ENCODE assay signal across 17 cellular contexts in genomic region chr12:69332815-69333358, GRCh38. TPM values are rescaled to one million over a fixed set of nuclear protein-coding genes. Genes with fewer than 3 reads are reported as not detected.
DNase-seq lines count a peak whose midpoint lies in the region; ATAC-seq and TF ChIP-seq lines count a peak whose summit lies in the region.
"Had no signal": no experiment of that assay in that cellular context is flagged by ENCODE, and none has a peak within 500 bp of the region (broad histone marks: within the 10 kb centered on the region; RNA-seq: fewer than 3 reads in every experiment).

No MANE protein-coding gene starts in this region.

- DNase-seq in DMS53 (lab: John Stamatoyannopoulos, UW) (peak; percentile 87), NCI-H2107 (lab: John Stamatoyannopoulos, UW) (no peak), esophagus squamous epithelium (lab: John Stamatoyannopoulos, UW) (no peak), KBM-7 (no peak)
- DNase-seq in activated T-helper 1 cell treated with anti-CD3 and anti-CD28 coated beads, Interleukin-12 subunit alpha, Interleukin-12 subunit beta, Interleukin-2, Interleukin-4 antibody, amounts not matched to agents 30 ng/mL and 10 ng/mL and 1 ng/mL, durations not matched to agents 14 hours and 24 hours and 36 hours (ENCODE audit: low spot score): no peak
- DNase-seq: activated CD8-positive, alpha-beta memory T cell treated with anti-CD3 and anti-CD28 coated beads for 24 hours; activated effector memory CD4-positive, alpha-beta T cell treated with anti-CD3 and anti-CD28 coated beads, Interleukin-2, amount 50 U/mL, for 16 hours; GOT3; NCI-H1105; NCI-H2227 treated with DMSO at 0.1 percent for 48 hours; stimulated activated CD4-positive, alpha-beta T cell treated with anti-CD3 and anti-CD28 coated beads, Interleukin-4, amount 100 ng/mL, for 1 hour; thyroid gland had no signal

- no peak for TF ChIP-seq CTCF in 22Rv1 (IDR thresholded peaks at IDR 0.05)
- no peak for TF ChIP-seq CTCF in liver (IDR thresholded peaks at IDR 0.05; ENCODE audit: low read depth, low read length, missing input control)
- TF ChIP-seq CTCF in esophagus squamous epithelium (IDR thresholded peaks at IDR 0.05): no peak

- H3K4me1 Mint-ChIP-seq in activated T-helper 1 cell treated with anti-CD3 and anti-CD28 coated beads, Interleukin-12 subunit alpha, Interleukin-12 subunit beta, Interleukin-2, Interleukin-4 antibody, amounts not matched to agents 30 ng/mL and 10 ng/mL and 1 ng/mL, durations not matched to agents 14 hours and 24 hours and 36 hours (ENCODE audit: low read depth): peaks cover 15% of the 10 kb centered on the region

- TF ChIP-seq RAD21 in liver (IDR thresholded peaks at IDR 0.05): no peak

- no peaks in the 10 kb centered on the region for H3K9me3 Mint-ChIP-seq in activated T-helper 1 cell treated with anti-CD3 and anti-CD28 coated beads, Interleukin-12 subunit alpha, Interleukin-12 subunit beta, Interleukin-2, Interleukin-4 antibody, amounts not matched to agents 30 ng/mL and 10 ng/mL and 1 ng/mL, durations not matched to agents 14 hours and 24 hours and 36 hours
- H3K9me3 Mint-ChIP-seq: memory B cell had no signal

- H3K27ac ChIP-seq in 22Rv1 (peak overlapping the region; percentile 65), liver (ENCODE audit: low read depth in 1 of 2, low read length in 2 of 2) (peak overlapping the region; percentile 65 to 88), esophagus squamous epithelium (no peak overlapping the region)
- H3K27ac ChIP-seq: SK-N-MC, thyroid gland had no signal

- no peak for ATAC-seq in GM18867 (IDR thresholded peaks at IDR 0.05; ENCODE audit: unreplicated experiment)

- H3K9ac ChIP-seq in liver (ENCODE audit: low read depth in 1 of 2, low read length in 2 of 2): peak overlapping the region; percentile 46 to 53

- no peak overlapping the region for H3K4me3 Mint-ChIP-seq in activated T-helper 1 cell treated with anti-CD3 and anti-CD28 coated beads, Interleukin-12 subunit alpha, Interleukin-12 subunit beta, Interleukin-2, Interleukin-4 antibody, amounts not matched to agents 30 ng/mL and 10 ng/mL and 1 ng/mL, durations not matched to agents 14 hours and 24 hours and 36 hours
- H3K4me3 Mint-ChIP-seq: memory B cell had no signal

- H3K36me3 ChIP-seq in liver (ENCODE audit: control insufficient read depth in 4 of 4, insufficient read depth in 3 of 4, low read depth in 1 of 4, low read length in 3 of 4) (no peaks in the 10 kb centered on the region), esophagus squamous epithelium (no peaks in the 10 kb centered on the region)
- H3K36me3 ChIP-seq: thyroid gland had no signal

- no peaks in the 10 kb centered on the region for H3K27me3 ChIP-seq in liver (ENCODE audit: control insufficient read depth in 4 of 4, insufficient read depth in 4 of 4, low read length in 3 of 4)
- H3K27me3 ChIP-seq in esophagus squamous epithelium: peaks cover 0 to 19% (median 0%) of the 10 kb centered on the region in 4 donors
- H3K27me3 ChIP-seq: thyroid gland had no signal

- in situ Hi-C loops in KBM-7 (cut with MboI; ENCODE audit: low pct_unique_long_range_greater_than_20kb, low sequenced_read_pairs): no loop called here

- H3K4me1 ChIP-seq in liver (ENCODE audit: control insufficient read depth in 4 of 4, insufficient read depth in 4 of 4, low read length in 3 of 4): peaks cover 0 to 49% (median 23%) of the 10 kb centered on the region in 4 donors
- H3K4me1 ChIP-seq in esophagus squamous epithelium: peaks cover 0 to 33% (median 8%) of the 10 kb centered on the region in 3 donors

- WGBS in liver: 31% methylated on average over 6 of the region's 6 CpGs
- WGBS in esophagus squamous epithelium, 2 donors: 92 to 95% methylated on average over 6 of the region's 6 CpGs

- intact Hi-C loops in activated T-helper 1 cell treated with anti-CD3 and anti-CD28 coated beads, Interleukin-12 subunit alpha, Interleukin-12 subunit beta, Interleukin-2, Interleukin-4 antibody, amounts not matched to agents 30 ng/mL and 10 ng/mL and 1 ng/mL, durations not matched to agents 14 hours and 24 hours and 36 hours (cut with micrococcal nuclease): no loop called here
- intact Hi-C loops in esophagus squamous epithelium (cut with DNase I): no loop called here

- H3K9me3 ChIP-seq in liver (ENCODE audit: control insufficient read depth in 4 of 4, low read length in 3 of 4): no peaks in the 10 kb centered on the region
- no peaks in the 10 kb centered on the region for H3K9me3 ChIP-seq in esophagus squamous epithelium
- H3K9me3 ChIP-seq: thyroid gland had no signal

- H3K36me3 Mint-ChIP-seq in activated T-helper 1 cell treated with anti-CD3 and anti-CD28 coated beads, Interleukin-12 subunit alpha, Interleukin-12 subunit beta, Interleukin-2, Interleukin-4 antibody, amounts not matched to agents 30 ng/mL and 10 ng/mL and 1 ng/mL, durations not matched to agents 14 hours and 24 hours and 36 hours (ENCODE audit: low read depth): no peaks in the 10 kb centered on the region
- H3K36me3 Mint-ChIP-seq: memory B cell had no signal

- no peak for TF ChIP-seq POLR2A in esophagus squamous epithelium (IDR thresholded peaks at IDR 0.05)

- peaks cover 13% of the 10 kb centered on the region for H3K27me3 Mint-ChIP-seq in activated T-helper 1 cell treated with anti-CD3 and anti-CD28 coated beads, Interleukin-12 subunit alpha, Interleukin-12 subunit beta, Interleukin-2, Interleukin-4 antibody, amounts not matched to agents 30 ng/mL and 10 ng/mL and 1 ng/mL, durations not matched to agents 14 hours and 24 hours and 36 hours (ENCODE audit: insufficient read depth)
- H3K27me3 Mint-ChIP-seq: memory B cell had no signal

- H3K4me3 ChIP-seq in liver (ENCODE audit: low read depth in 1 of 3, low read length in 3 of 3) (peak overlapping the region; percentile 11 to 51 (median 45)), esophagus squamous epithelium (no peak overlapping the region)
- H3K4me3 ChIP-seq: SK-N-MC, thyroid gland had no signal

- H3K27ac Mint-ChIP-seq in activated T-helper 1 cell treated with anti-CD3 and anti-CD28 coated beads, Interleukin-12 subunit alpha, Interleukin-12 subunit beta, Interleukin-2, Interleukin-4 antibody, amounts not matched to agents 30 ng/mL and 10 ng/mL and 1 ng/mL, durations not matched to agents 14 hours and 24 hours and 36 hours: peak overlapping the region; percentile 19
- H3K27ac Mint-ChIP-seq: memory B cell had no signal

TF ChIP-seq in liver, 16 proteins besides CTCF, POLR2A, EP300 and RAD21 (continues in another document):
- TF ChIP-seq ATF3 (IDR thresholded peaks at IDR 0.05) (peak; percentile 16), HNF4A (conservative IDR thresholded peaks at IDR 0.05) (peak; percentile 67 to 72), MAX (IDR thresholded peaks at IDR 0.05) (peak; percentile 77), JUND (IDR thresholded peaks at IDR 0.05) (peak; percentile 81 to 90), EGR1 (IDR thresholded peaks at IDR 0.05; ENCODE audit: low read depth in 2 of 2) (no peak), FOXA1 (IDR thresholded peaks at IDR 0.05) (no peak), TAF1 (conservative IDR thresholded peaks at IDR 0.05) (no peak), RXRA (IDR thresholded peaks at IDR 0.05) (peak; percentile 75 to 83), REST (IDR thresholded peaks at IDR 0.05) (peak; percentile 16), HNF4G (IDR thresholded peaks at IDR 0.05) (peak; percentile 13)

RNA-seq across cellular contexts. Expression of gene LYZ, which starts 15.3 kb away (rescaled TPM):
- not detected in 2 replicates for total RNA-seq in activated T-helper 1 cell treated with anti-CD3 and anti-CD28 coated beads, Interleukin-12 subunit alpha, Interleukin-12 subunit beta, Interleukin-2, Interleukin-4 antibody, amounts not matched to agents 30 ng/mL and 10 ng/mL and 1 ng/mL, durations not matched to agents 14 hours and 24 hours and 36 hours
- total RNA-seq in liver (100 to 1,000 TPM in 1 of 2 donors, 10 to 100 TPM in 1; 24.7 to 141 TPM), esophagus squamous epithelium (100 to 1,000 TPM in 1 of 4 donors, 10 to 100 TPM in 1, 1 to 10 TPM in 2; 2.7 to 121 (median 23.2) TPM)
- 10 to 100 TPM; 11.5 to 42.3 TPM for polyA plus RNA-seq in liver

RNA-seq across cellular contexts. Expression of gene YEATS4, which starts 26.7 kb away (rescaled TPM):
- 45.2 and 47.2 TPM in 2 replicates for total RNA-seq in activated T-helper 1 cell treated with anti-CD3 and anti-CD28 coated beads, Interleukin-12 subunit alpha, Interleukin-12 subunit beta, Interleukin-2, Interleukin-4 antibody, amounts not matched to agents 30 ng/mL and 10 ng/mL and 1 ng/mL, durations not matched to agents 14 hours and 24 hours and 36 hours
- total RNA-seq in liver: 10 to 100 TPM; 20.3 to 23.8 TPM
- polyA plus RNA-seq in liver: 10 to 100 TPM in 1 of 2 donors, 1 to 10 TPM in 1; 9.9 to 10.6 TPM
- total RNA-seq in esophagus squamous epithelium: 10 to 100 TPM; 15.0 to 36.9 (median 26.2) TPM

Comparison
In these comparisons a context has a peak if more than half of its experiments do, and no peak if none do; other contexts are left out.
1. H3K27ac ChIP-seq: peak in 22Rv1 (single experiment) and liver (2 of 2); none in esophagus squamous epithelium (0 of 4).
2. H3K4me3 ChIP-seq: peak in liver (3 of 3); none in esophagus squamous epithelium (0 of 4).